In genomic region chr22:35230839-35231584, GRCh38 we compare ENCODE assay signal across 9 cellular contexts. TPM values are rescaled to one million over a fixed set of nuclear protein-coding genes. Genes with fewer than 3 reads are reported as not detected.
DNase-seq lines count a peak whose midpoint lies in the region; ATAC-seq, FAIRE-seq and TF ChIP-seq lines count a peak whose summit lies in the region.
"Had no signal": no experiment of that assay in that cellular context is flagged by ENCODE, and none has a peak within 500 bp of the region (broad histone marks: within the 10 kb centered on the region; RNA-seq: fewer than 3 reads in every experiment).

No MANE protein-coding gene starts in this region.

- 0 out of 2 replicates have a peak, but pooled peaks have one; percentile 43 for TF ChIP-seq POLR2A in GM12891 (IDR thresholded peaks at IDR 0.05; ENCODE audit: low read depth, low read length)

- no peaks in the 10 kb centered on the region for H3K9me3 ChIP-seq in BE2C
- H3K9me3 ChIP-seq: breast epithelium had no signal

- H3K4me1 Mint-ChIP-seq in activated T-helper 1 cell treated with anti-CD3 and anti-CD28 coated beads, Interleukin-12 subunit alpha, Interleukin-12 subunit beta, Interleukin-2, Interleukin-4 antibody, amounts not matched to agents 30 ng/mL and 10 ng/mL and 1 ng/mL, durations not matched to agents 14 hours and 24 hours and 36 hours (ENCODE audit: low read depth): no peaks in the 10 kb centered on the region

- ATAC-seq in HG03457 (IDR thresholded peaks at IDR 0.05; ENCODE audit: unreplicated experiment) (no peak), HG03135 (IDR thresholded peaks at IDR 0.05; ENCODE audit: unreplicated experiment) (no peak), GM21515 (IDR thresholded peaks at IDR 0.05; ENCODE audit: unreplicated experiment) (no peak)

- H3K36me3 Mint-ChIP-seq in activated T-helper 1 cell treated with anti-CD3 and anti-CD28 coated beads, Interleukin-12 subunit alpha, Interleukin-12 subunit beta, Interleukin-2, Interleukin-4 antibody, amounts not matched to agents 30 ng/mL and 10 ng/mL and 1 ng/mL, durations not matched to agents 14 hours and 24 hours and 36 hours (ENCODE audit: low read depth): no peaks in the 10 kb centered on the region

- no peak for TF ChIP-seq CTCF in BE2C (IDR thresholded peaks at IDR 0.05; ENCODE audit: low read depth, low read length)

- peak overlapping the region; percentile 59 for H3K4me3 ChIP-seq in BE2C (ENCODE audit: low read depth, low read length)
- H3K4me3 ChIP-seq: breast epithelium had no signal

- H3K4me1 ChIP-seq in BE2C: no peaks in the 10 kb centered on the region; the same call in 1 of the 2 replicates
- H3K4me1 ChIP-seq: breast epithelium had no signal

- no peaks in the 10 kb centered on the region for H3K9me3 Mint-ChIP-seq in activated T-helper 1 cell treated with anti-CD3 and anti-CD28 coated beads, Interleukin-12 subunit alpha, Interleukin-12 subunit beta, Interleukin-2, Interleukin-4 antibody, amounts not matched to agents 30 ng/mL and 10 ng/mL and 1 ng/mL, durations not matched to agents 14 hours and 24 hours and 36 hours

- peaks cover 22% of the 10 kb centered on the region for H3K27me3 Mint-ChIP-seq in activated T-helper 1 cell treated with anti-CD3 and anti-CD28 coated beads, Interleukin-12 subunit alpha, Interleukin-12 subunit beta, Interleukin-2, Interleukin-4 antibody, amounts not matched to agents 30 ng/mL and 10 ng/mL and 1 ng/mL, durations not matched to agents 14 hours and 24 hours and 36 hours (ENCODE audit: insufficient read depth)

- no peak overlapping the region for H3K27ac Mint-ChIP-seq in activated T-helper 1 cell treated with anti-CD3 and anti-CD28 coated beads, Interleukin-12 subunit alpha, Interleukin-12 subunit beta, Interleukin-2, Interleukin-4 antibody, amounts not matched to agents 30 ng/mL and 10 ng/mL and 1 ng/mL, durations not matched to agents 14 hours and 24 hours and 36 hours

- intact Hi-C loops in activated T-helper 1 cell treated with anti-CD3 and anti-CD28 coated beads, Interleukin-12 subunit alpha, Interleukin-12 subunit beta, Interleukin-2, Interleukin-4 antibody, amounts not matched to agents 30 ng/mL and 10 ng/mL and 1 ng/mL, durations not matched to agents 14 hours and 24 hours and 36 hours (cut with micrococcal nuclease): loop anchor here (10.0 kb wide), 1 partner anchor 76 kb away; no protein-coding TSS in a partner anchor

- FAIRE-seq in GM12891 (lab: Jason Lieb, UNC): no peak

- H3K27me3 ChIP-seq in BE2C: no peaks in the 10 kb centered on the region

- no peaks in the 10 kb centered on the region for H3K36me3 ChIP-seq in BE2C
- H3K36me3 ChIP-seq: breast epithelium had no signal

- DNase-seq in BE2C (peak; percentile 49), GM12891 (ENCODE audit: insufficient read length, low spot score) (no peak), NCI-H446 treated with DMSO at 0.1 percent for 48 hours (lab: John Stamatoyannopoulos, UW) (peak; percentile 45), HPDE6-E6E7 (ENCODE audit: extremely low spot score) (no peak)
- DNase-seq in activated T-helper 1 cell treated with anti-CD3 and anti-CD28 coated beads, Interleukin-12 subunit alpha, Interleukin-12 subunit beta, Interleukin-2, Interleukin-4 antibody, amounts not matched to agents 30 ng/mL and 10 ng/mL and 1 ng/mL, durations not matched to agents 14 hours and 24 hours and 36 hours (ENCODE audit: low spot score): no peak

- H3K4me3 Mint-ChIP-seq in activated T-helper 1 cell treated with anti-CD3 and anti-CD28 coated beads, Interleukin-12 subunit alpha, Interleukin-12 subunit beta, Interleukin-2, Interleukin-4 antibody, amounts not matched to agents 30 ng/mL and 10 ng/mL and 1 ng/mL, durations not matched to agents 14 hours and 24 hours and 36 hours: peak overlapping the region; percentile 28

TF ChIP-seq in GM12891, 5 proteins besides CTCF, POLR2A, EP300 and RAD21:
- no peak for TF ChIP-seq POU2F2 (IDR thresholded peaks at IDR 0.05; ENCODE audit: low read depth, low read length)

RNA-seq across cellular contexts. Expression of gene HMGXB4, which starts 26.3 kb away (rescaled TPM):
- polyA plus RNA-seq in BE2C (2012; ENCODE audit: insufficient read depth, insufficient read length, low read depth): 25.6 TPM
- 10.3 TPM for polyA plus RNA-seq in GM12891 (2012; ENCODE audit: low read depth, missing spikeins)
- 45.7 and 47.9 TPM in 2 replicates for total RNA-seq in activated T-helper 1 cell treated with anti-CD3 and anti-CD28 coated beads, Interleukin-12 subunit alpha, Interleukin-12 subunit beta, Interleukin-2, Interleukin-4 antibody, amounts not matched to agents 30 ng/mL and 10 ng/mL and 1 ng/mL, durations not matched to agents 14 hours and 24 hours and 36 hours

Comparison
In these comparisons a context has a peak if more than half of its experiments do, and no peak if none do; other contexts are left out.
1. DNase-seq: peak in BE2C (single experiment) and NCI-H446 treated with DMSO at 0.1 percent for 48 hours (single experiment); none in GM12891 (single experiment), activated T-helper 1 cell treated with anti-CD3 and anti-CD28 coated beads, Interleukin-12 subunit alpha, Interleukin-12 subunit beta, Interleukin-2, Interleukin-4 antibody, amounts not matched to agents 30 ng/mL and 10 ng/mL and 1 ng/mL, durations not matched to agents 14 hours and 24 hours and 36 hours (single experiment) and HPDE6-E6E7 (single experiment).